8 cellular contexts compared by ENCODE assay signal in genomic region chr12:6662906-6663742, GRCh38. TPM values are rescaled to one million over a fixed set of nuclear protein-coding genes. Genes with fewer than 3 reads are reported as not detected.
A peak's percentile ranks its signal among the peaks of the same experiment; 100 is the strongest.
DNase-seq lines count a peak whose midpoint lies in the region; ATAC-seq and TF ChIP-seq lines count a peak whose summit lies in the region.

Gene ING4, minus strand, starts transcription at chr12:6663119. Its CDS starts 18 bp downstream, at chr12:6663101.

- POLR2A ChIA-PET in activated CD4-positive, alpha-beta T cell treated with anti-CD3 and anti-CD28 coated beads, Interleukin-2, amount 10 ng/mL, durations not matched to agents 7 days and 5 days (lab: Charles Lee): no interaction called here

- H3K27ac ChIP-seq in BLaER1 (peak within 1 kb of the TSS; percentile 71), coronary artery (peak within 1 kb of the TSS; percentile 52 to 94)

- no peaks in the 10 kb centered on the region for H4K20me1 ChIP-seq in BLaER1

- H3K4me3 Mint-ChIP-seq in activated CD4-positive, alpha-beta T cell treated with anti-CD3 and anti-CD28 coated beads, Interleukin-2, amount 10 ng/mL, durations not matched to agents 7 days and 5 days: peak within 1 kb of the TSS; percentile 99

- TF ChIP-seq CTCF in coronary artery (IDR thresholded peaks at IDR 0.05): no peak

- peaks cover 42% of the 10 kb centered on the region for H3K36me3 ChIP-seq in BLaER1

- peak within 1 kb of the TSS; percentile 78 for H3K9ac ChIP-seq in BLaER1

- CTCF ChIA-PET in activated CD4-positive, alpha-beta T cell treated with anti-CD3 and anti-CD28 coated beads, Interleukin-2, amount 10 ng/mL, durations not matched to agents 7 days and 5 days (lab: Charles Lee): interaction anchor here (0.5 to 1.2 kb wide), 3 partner anchors 10 to 206 kb away, joined by 4 to 5 read pairs (median 4); no protein-coding TSS in a partner anchor

- no peaks in the 10 kb centered on the region for H3K27me3 Mint-ChIP-seq in activated CD4-positive, alpha-beta T cell treated with anti-CD3 and anti-CD28 coated beads, Interleukin-2, amount 10 ng/mL, durations not matched to agents 7 days and 5 days

- peak within 1 kb of the TSS; percentile 98 for H3K27ac Mint-ChIP-seq in activated CD4-positive, alpha-beta T cell treated with anti-CD3 and anti-CD28 coated beads, Interleukin-2, amount 10 ng/mL, durations not matched to agents 7 days and 5 days

- H3K4me1 ChIP-seq in BLaER1: peaks cover 26% of the 10 kb centered on the region

- peaks cover 3% of the 10 kb centered on the region for H3K9me3 Mint-ChIP-seq in activated CD4-positive, alpha-beta T cell treated with anti-CD3 and anti-CD28 coated beads, Interleukin-2, amount 10 ng/mL, durations not matched to agents 7 days and 5 days

- no peaks in the 10 kb centered on the region for H3K9me3 ChIP-seq in BLaER1

- intact Hi-C loops in left colon (cut with DNase I, micrococcal nuclease): no loop called here

- peak; percentile 100 for DNase-seq in NCI-H69 (lab: John Stamatoyannopoulos, UW)
- DNase-seq in activated CD4-positive, alpha-beta T cell treated with anti-CD3 and anti-CD28 coated beads, Interleukin-2, amount 10 ng/mL, durations not matched to agents 7 days and 5 days: peak; percentile 98
- peak; percentile 98 for DNase-seq in coronary artery (ENCODE audit: low spot score)
- DNase-seq in left colon: peak; percentile 97 to 99
- peak; percentile 98 for DNase-seq in stimulated activated CD4-positive, alpha-beta T cell treated with anti-CD3 and anti-CD28 coated beads, Interleukin-1b, Interleukin-23, amount 100 ng/mL, for 48 hours

- peak within 1 kb of the TSS; percentile 80 for H3K4me3 ChIP-seq in BLaER1
- H3K4me3 ChIP-seq in coronary artery: peak within 1 kb of the TSS; percentile 95

- peak within 1 kb of the TSS; percentile 75 for H3K4me2 ChIP-seq in BLaER1

- H3K27me3 ChIP-seq in BLaER1: no peaks in the 10 kb centered on the region

- peak; percentile 97 for ATAC-seq in GM19328 (IDR thresholded peaks at IDR 0.05; ENCODE audit: unreplicated experiment)
- peak; percentile 95 for ATAC-seq in HG03520 (IDR thresholded peaks at IDR 0.05; ENCODE audit: unreplicated experiment)
- ATAC-seq in left colon: peak; percentile 98

- H3K4me1 Mint-ChIP-seq in activated CD4-positive, alpha-beta T cell treated with anti-CD3 and anti-CD28 coated beads, Interleukin-2, amount 10 ng/mL, durations not matched to agents 7 days and 5 days: peaks cover 36% of the 10 kb centered on the region

- H3K36me3 Mint-ChIP-seq in activated CD4-positive, alpha-beta T cell treated with anti-CD3 and anti-CD28 coated beads, Interleukin-2, amount 10 ng/mL, durations not matched to agents 7 days and 5 days (ENCODE audit: low read depth): peaks cover 39% of the 10 kb centered on the region

RNA-seq across cellular contexts. Expression of gene ING4, which starts in this region (rescaled TPM):
- 10 to 100 TPM; 33.7 to 40.2 TPM for total RNA-seq in activated CD4-positive, alpha-beta T cell treated with anti-CD3 and anti-CD28 coated beads, Interleukin-2, amount 10 ng/mL, durations not matched to agents 7 days and 5 days
- 10 to 100 TPM; 23.6 to 38.9 TPM for total RNA-seq in left colon

Comparison
In these comparisons a context has a peak if more than half of its experiments do, and no peak if none do; other contexts are left out.
1. Peak in every context shown above with its lines: DNase-seq, ATAC-seq, H3K4me3 ChIP-seq and H3K27ac ChIP-seq.